ENCODE assay signal across 10 cellular contexts in the genomic region with DNA sequence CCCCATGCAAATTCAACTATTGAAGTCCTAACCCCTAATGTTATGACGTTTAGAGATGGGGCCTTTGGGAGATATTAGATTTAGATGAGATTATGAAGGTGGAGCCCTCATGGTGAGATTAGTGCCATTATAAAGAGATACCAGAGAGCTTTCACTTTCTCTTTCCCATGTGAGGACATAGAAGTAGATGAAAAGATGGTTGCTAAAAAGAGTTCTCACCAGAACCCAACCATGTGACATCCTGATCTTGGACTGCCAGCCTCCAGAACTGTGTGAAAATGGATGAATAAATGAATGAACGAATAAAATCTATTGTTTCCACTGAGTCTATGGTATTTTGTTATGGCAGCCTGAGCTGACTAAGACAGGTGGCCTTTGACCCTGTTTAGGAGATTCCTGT. TPM values are rescaled to one million over a fixed set of nuclear protein-coding genes. Genes with fewer than 3 reads are reported as not detected.
DNase-seq lines count a peak whose midpoint lies in the region; ATAC-seq, FAIRE-seq and TF ChIP-seq lines count a peak whose summit lies in the region.
"Had no signal": no experiment of that assay in that cellular context is flagged by ENCODE, and none has a peak within 500 bp of the region (broad histone marks: within the 10 kb centered on the region; RNA-seq: fewer than 3 reads in every experiment).

No MANE protein-coding gene starts in this region.

- H3K27me3 ChIP-seq in PC-9 (ENCODE audit: insufficient read depth, low read depth): no peaks in the 10 kb centered on the region
- no peaks in the 10 kb centered on the region for H3K27me3 ChIP-seq in colonic mucosa

- H3K36me3 ChIP-seq in PC-9 (ENCODE audit: low read depth) (no peaks in the 10 kb centered on the region), colonic mucosa (no peaks in the 10 kb centered on the region)

- CTCF ChIA-PET in PC-9 (lab: Charles Lee): no interaction called here

- no peaks in the 10 kb centered on the region for H3K79me2 ChIP-seq in PC-9 (ENCODE audit: low read depth)

- H3K4me1 ChIP-seq in PC-9 (replicated peaks; ENCODE audit: insufficient read depth) (peaks cover 6% of the 10 kb centered on the region), colonic mucosa (no peaks in the 10 kb centered on the region)

- no peak overlapping the region for H3K4me3 ChIP-seq in PC-9
- H3K4me3 ChIP-seq in colonic mucosa: no peak overlapping the region

- no peak overlapping the region for H3K27ac ChIP-seq in PC-9
- H3K27ac ChIP-seq in colonic mucosa: no peak overlapping the region

- no peak overlapping the region for H3K4me2 ChIP-seq in PC-9

- intact Hi-C loops in PC-9 (cut with micrococcal nuclease; ENCODE audit: unreplicated experiment) (no loop called here), colonic mucosa (cut with DNase I) (no loop called here)

- H3K9me3 ChIP-seq in PC-9 (ENCODE audit: insufficient read depth, low read depth) (peaks cover 6% of the 10 kb centered on the region; the same call in 1 of the 2 replicates), colonic mucosa (no peaks in the 10 kb centered on the region)

- H4K20me1 ChIP-seq in PC-9 (ENCODE audit: insufficient read depth): no peaks in the 10 kb centered on the region

- no peaks in the 10 kb centered on the region for H3K9me2 ChIP-seq in PC-9 (ENCODE audit: insufficient read depth)

- no peaks in the 10 kb centered on the region for H3F3A ChIP-seq in PC-9 (ENCODE audit: insufficient read depth, low read depth)

- peak; percentile 78 for FAIRE-seq in GM18507 (lab: Jason Lieb, UNC)
- FAIRE-seq: G401.6 had no signal

- ATAC-seq in GM21528 (IDR thresholded peaks at IDR 0.05; ENCODE audit: low FRiP score, unreplicated experiment) (peak; percentile 43), HG03520 (IDR thresholded peaks at IDR 0.05; ENCODE audit: unreplicated experiment) (peak; percentile 32), left lobe of liver (peak; percentile 30), GM18861 (IDR thresholded peaks at IDR 0.05; ENCODE audit: unreplicated experiment) (no peak)

- TF ChIP-seq CTCF in PC-9 (conservative IDR thresholded peaks at IDR 0.05) (no peak), colonic mucosa (IDR thresholded peaks at IDR 0.05) (no peak)

- no peak overlapping the region for H2AFZ ChIP-seq in PC-9

- H3K9ac ChIP-seq in colonic mucosa (ENCODE audit: low read depth in 2 of 2, low read length in 2 of 2): no peak overlapping the region

- BruUV-seq in PC-9 (replicated peaks; lab: Mats Ljungman, UMichigan): no TSS peak

- POLR2A ChIA-PET in PC-9 (lab: Charles Lee; ENCODE audit: unreplicated experiment): no interaction called here

- DNase-seq in GM18507 (ENCODE audit: extremely low spot score, insufficient read length, low read depth) (no peak), left lobe of liver (ENCODE audit: low spot score) (no peak), COLO668 (lab: John Stamatoyannopoulos, UW; ENCODE audit: unreplicated experiment) (no peak), PC-9 (no peak), colonic mucosa (no peak)
- DNase-seq: glutamatergic neuron had no signal

RNA-seq across cellular contexts. Expression of a gene that starts 50.6 kb away (rescaled TPM):
- total RNA-seq in left lobe of liver: 2.5 TPM
- 8.3 and 10.6 TPM in 2 replicates for total RNA-seq in PC-9 (2021)
- total RNA-seq in colonic mucosa: 1 to 10 TPM; 5.4 to 9.0 TPM
